9 cellular contexts compared by ENCODE assay signal in the genomic region with DNA sequence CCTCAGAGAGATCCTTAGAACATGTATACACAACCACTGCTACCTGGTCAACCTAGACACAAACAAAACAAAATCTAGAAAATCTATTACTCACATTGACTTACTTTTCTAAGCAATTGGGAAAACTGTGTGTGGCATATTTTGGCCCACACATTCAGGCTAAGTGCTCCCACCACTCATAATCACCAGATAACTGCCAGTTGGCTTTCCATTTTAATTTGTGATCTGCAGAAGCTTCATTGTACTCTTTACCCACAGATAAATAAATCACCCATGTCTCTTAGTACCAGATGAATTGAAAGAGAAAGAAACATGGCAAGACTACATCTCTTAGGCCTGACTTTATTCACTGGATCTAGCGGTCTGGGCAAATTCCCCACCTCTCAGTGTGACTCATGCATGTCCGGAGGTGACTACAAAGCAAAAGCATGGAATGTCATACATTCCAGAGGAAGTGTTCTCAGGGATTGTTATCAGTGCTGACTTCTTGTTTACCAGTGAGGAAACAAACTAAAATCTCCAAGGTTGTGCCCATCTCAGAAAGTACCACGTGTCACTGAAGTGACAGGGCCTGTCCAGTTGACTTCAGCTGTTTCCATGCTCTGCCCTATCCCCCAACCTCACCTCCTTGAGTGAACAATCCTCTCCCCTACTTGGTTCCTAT. TPM values are rescaled to one million over a fixed set of nuclear protein-coding genes. Genes with fewer than 3 reads are reported as not detected.
DNase-seq lines count a peak whose midpoint lies in the region; ATAC-seq and TF ChIP-seq lines count a peak whose summit lies in the region.
"Had no signal": no experiment of that assay in that cellular context is flagged by ENCODE, and none has a peak within 500 bp of the region (broad histone marks: within the 10 kb centered on the region; RNA-seq: fewer than 3 reads in every experiment).

No MANE protein-coding gene starts in this region.

- H3K4me3 ChIP-seq in Caco-2 (ENCODE audit: low read depth, low read length) (no peak overlapping the region), Panc1 (ENCODE audit: low read depth in 2 of 2, low read length in 2 of 2) (no peak overlapping the region), WERI-Rb-1 (ENCODE audit: low read depth, low read length) (no peak overlapping the region)

- H3K27ac ChIP-seq in Panc1 (ENCODE audit: low read length): peak overlapping the region; percentile 80
- H3K27ac ChIP-seq in WERI-Rb-1: no peak overlapping the region

- no peaks in the 10 kb centered on the region for H3K27me3 ChIP-seq in Caco-2 (replicated peaks; ENCODE audit: control insufficient read depth, insufficient read depth, low read length)
- H3K27me3 ChIP-seq in Panc1 (ENCODE audit: control insufficient read depth, insufficient read depth, low read length): no peaks in the 10 kb centered on the region
- H3K27me3 ChIP-seq in WERI-Rb-1 (ENCODE audit: insufficient read depth, low read depth, severe bottlenecking): no peaks in the 10 kb centered on the region

- DNase-seq in Caco-2 (peak; percentile 70 to 74), Panc1 (ENCODE audit: low read depth, low spot score) (peak; percentile 99), fibroblast of peridontal ligament (ENCODE audit: extremely low read depth) (peak; percentile 89), omental fat pad (ENCODE audit: low spot score) (no peak), germinal center (ENCODE audit: low spot score) (no peak), WERI-Rb-1 (no peak)
- DNase-seq: DMS153 had no signal

- H3K4me1 ChIP-seq in Caco-2 (peaks cover 58% of the 10 kb centered on the region), Panc1 (ENCODE audit: control insufficient read depth, insufficient read depth, low read length) (peaks cover 47% of the 10 kb centered on the region)

- H3K27ac Mint-ChIP-seq in Caco-2 (ENCODE audit: unreplicated experiment): peak overlapping the region; percentile 89

- in situ Hi-C loops in Panc1 (cut with HindIII; ENCODE audit: low pct_unique_long_range_greater_than_20kb, low sequenced_read_pairs): no loop called here

- POLR2A ChIA-PET in Caco-2 (lab: Charles Lee): no interaction called here
- POLR2A ChIA-PET in Panc1 (lab: Charles Lee): interaction anchor here (0.6 to 1.4 kb wide), 5 partner anchors 10 to 248 kb away, joined by 3 to 4 read pairs (median 3); no protein-coding TSS in a partner anchor

- H3K9me3 ChIP-seq in Caco-2: no peaks in the 10 kb centered on the region
- H3K9me3 ChIP-seq in Panc1 (ENCODE audit: control insufficient read depth, insufficient read depth, low read depth, low read length): peaks cover 10% of the 10 kb centered on the region; the same call in 1 of the 2 replicates
- no peaks in the 10 kb centered on the region for H3K9me3 ChIP-seq in WERI-Rb-1 (ENCODE audit: severe bottlenecking)

- BruUV-seq in Caco-2 (replicated peaks; lab: Mats Ljungman, UMichigan): no TSS peak
- BruUV-seq in Panc1 (replicated peaks; lab: Mats Ljungman, UMichigan): no TSS peak

- H3K27me3 Mint-ChIP-seq in Caco-2 (ENCODE audit: insufficient read depth, unreplicated experiment): no peaks in the 10 kb centered on the region

- H3K9me3 Mint-ChIP-seq in Caco-2 (ENCODE audit: unreplicated experiment): no peaks in the 10 kb centered on the region

- peaks cover 33% of the 10 kb centered on the region for H3K4me1 Mint-ChIP-seq in Caco-2 (ENCODE audit: low read depth, unreplicated experiment)

- H3K4me3 Mint-ChIP-seq in Caco-2 (ENCODE audit: unreplicated experiment): peak overlapping the region; percentile 31

- no peaks in the 10 kb centered on the region for H3K36me3 ChIP-seq in Caco-2 (ENCODE audit: control insufficient read depth, insufficient read depth, low read length)
- H3K36me3 ChIP-seq in Panc1 (ENCODE audit: control insufficient read depth, insufficient read depth, low read length): no peaks in the 10 kb centered on the region
- no peaks in the 10 kb centered on the region for H3K36me3 ChIP-seq in WERI-Rb-1

- TF ChIP-seq CTCF in Caco-2 (IDR thresholded peaks at IDR 0.05; ENCODE audit: insufficient read depth in 1 of 2, low read depth in 1 of 2, low read length in 1 of 2, severe bottlenecking in 1 of 2, unreplicated experiment in 1 of 2) (no peak), Panc1 (IDR thresholded peaks at IDR 0.05) (no peak), omental fat pad (IDR thresholded peaks at IDR 0.05) (no peak), WERI-Rb-1 (IDR thresholded peaks at IDR 0.05; ENCODE audit: low read depth, low read length) (no peak)

- CTCF ChIA-PET in Caco-2 (lab: Charles Lee): no interaction called here
- CTCF ChIA-PET in Panc1 (lab: Charles Lee): interaction anchor here (0.6 kb wide), 1 partner anchor 124 kb away, joined by 3 read pairs; no protein-coding TSS in a partner anchor

- peaks cover 15% of the 10 kb centered on the region for H3K36me3 Mint-ChIP-seq in Caco-2 (ENCODE audit: insufficient read depth, unreplicated experiment)

- intact Hi-C loops in Caco-2 (cut with micrococcal nuclease; ENCODE audit: unreplicated experiment): loop anchor here (1.0 to 5.0 kb wide), 4 partner anchors 9 to 278 kb away; no protein-coding TSS in a partner anchor
- intact Hi-C loops in Panc1 (cut with micrococcal nuclease; ENCODE audit: unreplicated experiment): no loop called here

- ATAC-seq in Panc1 (peak; percentile 95), omental fat pad (ENCODE audit: low FRiP score) (peak; percentile 90), HG03196 (IDR thresholded peaks at IDR 0.05; ENCODE audit: unreplicated experiment) (no peak), HG03175 (IDR thresholded peaks at IDR 0.05; ENCODE audit: unreplicated experiment) (no peak)

RNA-seq across cellular contexts. Expression of gene BCL10, which starts 52.4 kb away (rescaled TPM):
- total RNA-seq in Caco-2 (2022): 18.1 and 18.6 TPM in 2 replicates
- 69.9 TPM for total RNA-seq in Panc1 (2021; ENCODE audit: unreplicated experiment)
- 32.8 TPM for polyA plus RNA-seq in Panc1 (2012; ENCODE audit: insufficient read length)
- total RNA-seq in omental fat pad: 10 to 100 TPM; 13.9 to 21.6 (median 18.0) TPM

Comparison
In these comparisons a context has a peak if more than half of its experiments do, and no peak if none do; other contexts are left out.
1. DNase-seq: peak in Caco-2 (2 of 2), Panc1 (single experiment) and fibroblast of peridontal ligament (single experiment); none in omental fat pad (single experiment), germinal center (single experiment) and WERI-Rb-1 (single experiment).
2. ATAC-seq: peak in Panc1 (single experiment) and omental fat pad (single experiment); none in HG03196 (single experiment) and HG03175 (single experiment).